Comparison of ENCODE assay signal across 8 cellular contexts in genomic region chr16:52069866-52070265, GRCh38.
A peak's percentile ranks its signal among the peaks of the same experiment; 100 is the strongest.
DNase-seq lines count a peak whose midpoint lies in the region; ATAC-seq and TF ChIP-seq lines count a peak whose summit lies in the region.

No MANE protein-coding gene starts in this region.

- no peak for TF ChIP-seq POLR2A in uterus (IDR thresholded peaks at IDR 0.05)

- H2BK12ac ChIP-seq in neuronal stem cell (ENCODE audit: low read length): no peak overlapping the region

- intact Hi-C loops in uterus (cut with DNase I; ENCODE audit: low total_unique reads): no loop called here

- no peak overlapping the region for H3K4ac ChIP-seq in neuronal stem cell (ENCODE audit: low read length)

- H3K27ac ChIP-seq in neuronal stem cell (replicated peaks; ENCODE audit: low read length) (no peak overlapping the region), uterus (no peak overlapping the region)

- no peak overlapping the region for H3K14ac ChIP-seq in neuronal stem cell (ENCODE audit: low read length)

- no peaks in the 10 kb centered on the region for H3K79me1 ChIP-seq in neuronal stem cell (ENCODE audit: low read depth, low read length)

- H2AK5ac ChIP-seq in neuronal stem cell (ENCODE audit: low read depth, low read length): no peak overlapping the region

- no peaks in the 10 kb centered on the region for H3K27me3 ChIP-seq in neuronal stem cell (ENCODE audit: control insufficient read depth in 3 of 3, insufficient read depth in 3 of 3, low read depth in 1 of 3, low read length in 3 of 3)
- H3K27me3 ChIP-seq in uterus: no peaks in the 10 kb centered on the region

- WGBS in neuronal stem cell (ENCODE audit: extremely low coverage in 2 of 2, insufficient read length in 2 of 2, insufficient replicate concordance in 1 of 2), 2 donors: no CpG with 5 or more reads among the region's 3 CpGs

- H4K8ac ChIP-seq in neuronal stem cell (ENCODE audit: low read depth, low read length): no peak overlapping the region

- peak overlapping the region; percentile 84 for H2AFZ ChIP-seq in neuronal stem cell (ENCODE audit: low read length)

- DNase-seq in GM03348 (ENCODE audit: low spot score) (peak; percentile 17), NCI-H2227 (lab: John Stamatoyannopoulos, UW; ENCODE audit: unreplicated experiment) (peak; percentile 51), dermis blood vessel endothelial cell (peak; percentile 10), neuronal stem cell (ENCODE audit: low spot score) (peak; percentile 40), SIG-M5 treated with dmso at 0.1 percent for 504 hours (lab: John Stamatoyannopoulos, UW; ENCODE audit: unreplicated experiment) (no peak), NOMO-1 treated with DMSO at 0.1 percent for 48 hours (lab: John Stamatoyannopoulos, UW; ENCODE audit: unreplicated experiment) (no peak), uterus (no peak)

- no peak overlapping the region for H4K91ac ChIP-seq in neuronal stem cell (ENCODE audit: low read depth, low read length, poor library complexity)

- no peak for TF ChIP-seq CTCF in uterus (IDR thresholded peaks at IDR 0.05)

- H3K4me3 ChIP-seq in neuronal stem cell (ENCODE audit: low read length in 2 of 2) (no peak overlapping the region), uterus (no peak overlapping the region)

- no peak overlapping the region for H2BK15ac ChIP-seq in neuronal stem cell (ENCODE audit: low read length)

- H2BK120ac ChIP-seq in neuronal stem cell (ENCODE audit: low read depth, low read length): no peak overlapping the region

- no peaks in the 10 kb centered on the region for H3K9me3 ChIP-seq in neuronal stem cell (replicated peaks in 1 of 2; ENCODE audit: control insufficient read depth in 2 of 2, insufficient read depth in 1 of 2, low read depth in 1 of 2, low read length in 2 of 2)
- H3K9me3 ChIP-seq in uterus: no peaks in the 10 kb centered on the region

- no peak for ATAC-seq in GM19351 (IDR thresholded peaks at IDR 0.05; ENCODE audit: unreplicated experiment)

- no peak overlapping the region for H3K9ac ChIP-seq in neuronal stem cell (ENCODE audit: low read depth, low read length, poor library complexity)

- H3K18ac ChIP-seq in neuronal stem cell (ENCODE audit: low read length): no peak overlapping the region

- no peak overlapping the region for H3K23ac ChIP-seq in neuronal stem cell (ENCODE audit: low read depth, low read length, poor library complexity)

- no peak overlapping the region for H2BK5ac ChIP-seq in neuronal stem cell (ENCODE audit: low read length)

- H3K4me2 ChIP-seq in neuronal stem cell (ENCODE audit: insufficient read depth, low read length, poor library complexity, severe bottlenecking): no peak overlapping the region

- peaks cover 0 to 3% of the 10 kb centered on the region in 2 donors for H3K4me1 ChIP-seq in neuronal stem cell (ENCODE audit: control insufficient read depth in 2 of 2, insufficient read depth in 1 of 2, low read depth in 1 of 2, low read length in 2 of 2)
- no peaks in the 10 kb centered on the region for H3K4me1 ChIP-seq in uterus

- H3K36me3 ChIP-seq in neuronal stem cell (replicated peaks in 1 of 2; ENCODE audit: control insufficient read depth in 2 of 2, insufficient read depth in 2 of 2, low read length in 2 of 2): no peaks in the 10 kb centered on the region
- H3K36me3 ChIP-seq in uterus: no peaks in the 10 kb centered on the region

Comparison
In these comparisons a context has a peak if more than half of its experiments do, and no peak if none do; other contexts are left out.
1. DNase-seq: peak in GM03348 (single experiment), NCI-H2227 (single experiment), dermis blood vessel endothelial cell (single experiment) and neuronal stem cell (single experiment); none in SIG-M5 treated with dmso at 0.1 percent for 504 hours (single experiment), NOMO-1 treated with DMSO at 0.1 percent for 48 hours (single experiment) and uterus (0 of 2).